In genomic region chr1:221716713-221717490, GRCh38 we compare ENCODE assay signal across 1 cellular context.
TF ChIP-seq lines count a peak whose summit lies in the region.

No MANE protein-coding gene starts in this region.

TF ChIP-seq in K562, 482 proteins besides CTCF, POLR2A, EP300 and RAD21 (continued from another document and continues in another):
- TF ChIP-seq, protein P1, sequence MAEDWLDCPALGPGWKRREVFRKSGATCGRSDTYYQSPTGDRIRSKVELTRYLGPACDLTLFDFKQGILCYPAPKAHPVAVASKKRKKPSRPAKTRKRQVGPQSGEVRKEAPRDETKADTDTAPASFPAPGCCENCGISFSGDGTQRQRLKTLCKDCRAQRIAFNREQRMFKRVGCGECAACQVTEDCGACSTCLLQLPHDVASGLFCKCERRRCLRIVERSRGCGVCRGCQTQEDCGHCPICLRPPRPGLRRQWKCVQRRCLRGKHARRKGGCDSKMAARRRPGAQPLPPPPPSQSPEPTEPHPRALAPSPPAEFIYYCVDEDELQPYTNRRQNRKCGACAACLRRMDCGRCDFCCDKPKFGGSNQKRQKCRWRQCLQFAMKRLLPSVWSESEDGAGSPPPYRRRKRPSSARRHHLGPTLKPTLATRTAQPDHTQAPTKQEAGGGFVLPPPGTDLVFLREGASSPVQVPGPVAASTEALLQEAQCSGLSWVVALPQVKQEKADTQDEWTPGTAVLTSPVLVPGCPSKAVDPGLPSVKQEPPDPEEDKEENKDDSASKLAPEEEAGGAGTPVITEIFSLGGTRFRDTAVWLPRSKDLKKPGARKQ (CRISPR knock-in tag; IDR thresholded peaks at IDR 0.05) = no peak
- no peak for TF ChIP-seq RFX1 (IDR thresholded peaks at IDR 0.05)
- peak; percentile 79 for TF ChIP-seq POLR2AphosphoS5 (IDR thresholded peaks at IDR 0.05; ENCODE audit: control insufficient read depth, insufficient read depth, low read depth, low read length)
- no peak for TF ChIP-seq NELFE (IDR thresholded peaks at IDR 0.05; ENCODE audit: insufficient read depth, insufficient read length)
- TF ChIP-seq JUND (IDR thresholded peaks at IDR 0.05; ENCODE audit: borderline replicate concordance, low read depth, low read length) = peak; percentile 56; the same call in 1 of the 2 replicates
- TF ChIP-seq JUND (tag; IDR thresholded peaks at IDR 0.05; ENCODE audit: borderline replicate concordance, low read depth, low read length) = peak; percentile 68; the same call in 2 of the 3 replicates
- peak; percentile 59 to 60; a peak in 1 of 4 replicates for TF ChIP-seq TRIM24 (IDR thresholded peaks at IDR 0.05)
- TF ChIP-seq PATZ1 (CRISPR knock-in tag; IDR thresholded peaks at IDR 0.05; ENCODE audit: borderline replicate concordance) = no peak
- TF ChIP-seq ZC3H8 (IDR thresholded peaks at IDR 0.05) = no peak
- peak in 1 of 2 experiments; percentile 57; a peak in 2 of 4 replicates for TF ChIP-seq HDAC1 (IDR thresholded peaks at IDR 0.05)
- 0 out of 2 replicates have a peak, but pooled peaks have one; percentile 52 for TF ChIP-seq NBN (IDR thresholded peaks at IDR 0.05; ENCODE audit: low read depth)
- no peak for TF ChIP-seq RUNX1 (IDR thresholded peaks at IDR 0.05; ENCODE audit: low read depth)
- TF ChIP-seq KDM4B (IDR thresholded peaks at IDR 0.05; ENCODE audit: borderline replicate concordance in 2 of 2, low read depth in 1 of 2) = no peak
- no peak for TF ChIP-seq BRD9 (IDR thresholded peaks at IDR 0.05; ENCODE audit: low read depth, partially characterized antibody)
- TF ChIP-seq NR1H2 (CRISPR knock-in tag; IDR thresholded peaks at IDR 0.05) = no peak
- TF ChIP-seq ZNF277 (CRISPR knock-in tag; IDR thresholded peaks at IDR 0.05; ENCODE audit: borderline replicate concordance) = no peak
- TF ChIP-seq ZNF197 (CRISPR knock-in tag; IDR thresholded peaks at IDR 0.05; ENCODE audit: low read depth) = no peak
- TF ChIP-seq SMAD4 (CRISPR knock-in tag; conservative IDR thresholded peaks at IDR 0.05) = peak; percentile 51; the same call in 1 of the 2 replicates
- TF ChIP-seq, protein P2, sequence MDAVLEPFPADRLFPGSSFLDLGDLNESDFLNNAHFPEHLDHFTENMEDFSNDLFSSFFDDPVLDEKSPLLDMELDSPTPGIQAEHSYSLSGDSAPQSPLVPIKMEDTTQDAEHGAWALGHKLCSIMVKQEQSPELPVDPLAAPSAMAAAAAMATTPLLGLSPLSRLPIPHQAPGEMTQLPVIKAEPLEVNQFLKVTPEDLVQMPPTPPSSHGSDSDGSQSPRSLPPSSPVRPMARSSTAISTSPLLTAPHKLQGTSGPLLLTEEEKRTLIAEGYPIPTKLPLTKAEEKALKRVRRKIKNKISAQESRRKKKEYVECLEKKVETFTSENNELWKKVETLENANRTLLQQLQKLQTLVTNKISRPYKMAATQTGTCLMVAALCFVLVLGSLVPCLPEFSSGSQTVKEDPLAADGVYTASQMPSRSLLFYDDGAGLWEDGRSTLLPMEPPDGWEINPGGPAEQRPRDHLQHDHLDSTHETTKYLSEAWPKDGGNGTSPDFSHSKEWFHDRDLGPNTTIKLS (IDR thresholded peaks at IDR 0.05; ENCODE audit: borderline replicate concordance, low read depth) = no peak
- no peak for TF ChIP-seq ZNF76 (CRISPR knock-in tag; IDR thresholded peaks at IDR 0.05; ENCODE audit: borderline replicate concordance)
- no peak for TF ChIP-seq ZNF3 (CRISPR knock-in tag; IDR thresholded peaks at IDR 0.05)
- TF ChIP-seq ZBTB26 (CRISPR knock-in tag; IDR thresholded peaks at IDR 0.05) = no peak
- TF ChIP-seq KDM2B (CRISPR knock-in tag; IDR thresholded peaks at IDR 0.05) = no peak
- no peak for TF ChIP-seq GTF2F1 (IDR thresholded peaks at IDR 0.05; ENCODE audit: low read depth, low read length)
- TF ChIP-seq ZBTB43 (CRISPR knock-in tag; IDR thresholded peaks at IDR 0.05) = no peak
- TF ChIP-seq NFE2L1 (tag; IDR thresholded peaks at IDR 0.05; ENCODE audit: borderline replicate concordance, low read depth) = 0 out of 2 replicates have a peak, but pooled peaks have one; percentile 6
- TF ChIP-seq WHSC1 (IDR thresholded peaks at IDR 0.05; ENCODE audit: low read length) = no peak
- no peak for TF ChIP-seq PHTF2 (CRISPR knock-in tag; IDR thresholded peaks at IDR 0.05)
- no peak for TF ChIP-seq ZBED1 (IDR thresholded peaks at IDR 0.05)
- TF ChIP-seq ILF3 (IDR thresholded peaks at IDR 0.05; ENCODE audit: borderline replicate concordance) = no peak
- TF ChIP-seq TSC22D4 (tag; IDR thresholded peaks at IDR 0.05) = no peak
- no peak for TF ChIP-seq POLR2B (IDR thresholded peaks at IDR 0.05; ENCODE audit: low read depth, partially characterized antibody)
- TF ChIP-seq RBM22 (IDR thresholded peaks at IDR 0.05; ENCODE audit: low read depth, low read length, poor library complexity, severe bottlenecking) = no peak
- no peak for TF ChIP-seq ATF6 (CRISPR knock-in tag; IDR thresholded peaks at IDR 0.05)
- 0 out of 2 replicates have a peak, but pooled peaks have one; percentile 33 for TF ChIP-seq DDX20 (tag; IDR thresholded peaks at IDR 0.05; ENCODE audit: low read depth)
- peak in 1 of 2 experiments; percentile 77; a peak in 2 of 4 replicates for TF ChIP-seq ZMIZ1 (IDR thresholded peaks at IDR 0.05; ENCODE audit: low read depth in 2 of 2, low read length in 2 of 2)
- TF ChIP-seq, protein P3, sequence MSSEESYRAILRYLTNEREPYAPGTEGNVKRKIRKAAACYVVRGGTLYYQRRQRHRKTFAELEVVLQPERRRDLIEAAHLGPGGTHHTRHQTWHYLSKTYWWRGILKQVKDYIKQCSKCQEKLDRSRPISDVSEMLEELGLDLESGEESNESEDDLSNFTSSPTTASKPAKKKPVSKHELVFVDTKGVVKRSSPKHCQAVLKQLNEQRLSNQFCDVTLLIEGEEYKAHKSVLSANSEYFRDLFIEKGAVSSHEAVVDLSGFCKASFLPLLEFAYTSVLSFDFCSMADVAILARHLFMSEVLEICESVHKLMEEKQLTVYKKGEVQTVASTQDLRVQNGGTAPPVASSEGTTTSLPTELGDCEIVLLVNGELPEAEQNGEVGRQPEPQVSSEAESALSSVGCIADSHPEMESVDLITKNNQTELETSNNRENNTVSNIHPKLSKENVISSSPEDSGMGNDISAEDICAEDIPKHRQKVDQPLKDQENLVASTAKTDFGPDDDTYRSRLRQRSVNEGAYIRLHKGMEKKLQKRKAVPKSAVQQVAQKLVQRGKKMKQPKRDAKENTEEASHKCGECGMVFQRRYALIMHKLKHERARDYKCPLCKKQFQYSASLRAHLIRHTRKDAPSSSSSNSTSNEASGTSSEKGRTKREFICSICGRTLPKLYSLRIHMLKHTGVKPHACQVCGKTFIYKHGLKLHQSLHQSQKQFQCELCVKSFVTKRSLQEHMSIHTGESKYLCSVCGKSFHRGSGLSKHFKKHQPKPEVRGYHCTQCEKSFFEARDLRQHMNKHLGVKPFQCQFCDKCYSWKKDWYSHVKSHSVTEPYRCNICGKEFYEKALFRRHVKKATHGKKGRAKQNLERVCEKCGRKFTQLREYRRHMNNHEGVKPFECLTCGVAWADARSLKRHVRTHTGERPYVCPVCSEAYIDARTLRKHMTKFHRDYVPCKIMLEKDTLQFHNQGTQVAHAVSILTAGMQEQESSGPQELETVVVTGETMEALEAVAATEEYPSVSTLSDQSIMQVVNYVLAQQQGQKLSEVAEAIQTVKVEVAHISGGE (CRISPR knock-in tag; IDR thresholded peaks at IDR 0.05) = no peak
- no peak for TF ChIP-seq KLF6 (CRISPR knock-in tag; IDR thresholded peaks at IDR 0.05; ENCODE audit: borderline replicate concordance)
- no peak for TF ChIP-seq HNRNPK (IDR thresholded peaks at IDR 0.05; ENCODE audit: low read depth, low read length, poor library complexity, severe bottlenecking)
- TF ChIP-seq DNMT1 (IDR thresholded peaks at IDR 0.05) = no peak
- no peak for TF ChIP-seq GATAD2B (IDR thresholded peaks at IDR 0.05; ENCODE audit: borderline replicate concordance)
- no peak for TF ChIP-seq MLLT1 (IDR thresholded peaks at IDR 0.05)
- TF ChIP-seq TAF9B (IDR thresholded peaks at IDR 0.05; ENCODE audit: partially characterized antibody) = no peak
